Comparison of ENCODE assay signal across 17 cellular contexts in genomic region chr2:179332903-179333302, GRCh38.
DNase-seq lines count a peak whose midpoint lies in the region; FAIRE-seq and TF ChIP-seq lines count a peak whose summit lies in the region.
"Had no signal": no experiment of that assay in that cellular context is flagged by ENCODE, and none has a peak within 500 bp of the region (broad histone marks: within the 10 kb centered on the region; RNA-seq: fewer than 3 reads in every experiment).

No MANE protein-coding gene starts in this region.

- TF ChIP-seq POLR2A in endothelial cell of umbilical vein (IDR thresholded peaks at IDR 0.05; ENCODE audit: low read depth, low read length) (no peak), erythroblast (IDR thresholded peaks at IDR 0.05; ENCODE audit: low read length) (no peak)

- H3K27me3 Mint-ChIP-seq in type B pancreatic cell = no peaks in the 10 kb centered on the region
- H3K27me3 Mint-ChIP-seq: B cell, memory B cell had no signal

- H4K20me1 ChIP-seq in endothelial cell of umbilical vein (replicated peaks; ENCODE audit: control insufficient read depth, extremely low read depth, insufficient read depth, low read length) = no peaks in the 10 kb centered on the region
- H4K20me1 ChIP-seq in MM.1S (ENCODE audit: insufficient read depth, low read length) = no peaks in the 10 kb centered on the region

- intact Hi-C loops in endothelial cell of umbilical vein (cut with micrococcal nuclease) = no loop called here

- TF ChIP-seq CTCF in endothelial cell of umbilical vein (IDR thresholded peaks at IDR 0.05; ENCODE audit: extremely low read depth in 1 of 2, insufficient read depth in 1 of 2, low read depth in 1 of 2, low read length in 2 of 2) (no peak), MM.1S (IDR thresholded peaks at IDR 0.05; ENCODE audit: low read length) (no peak), type B pancreatic cell (conservative IDR thresholded peaks at IDR 0.05) (no peak)

- FAIRE-seq in endothelial cell of umbilical vein (lab: Jason Lieb, UNC) = no peak

- BruUV-seq in endothelial cell of umbilical vein (replicated peaks; lab: Mats Ljungman, UMichigan) = no TSS peak

- H3K27me3 ChIP-seq in endothelial cell of umbilical vein (ENCODE audit: control insufficient read depth in 2 of 2, insufficient read depth in 2 of 2, low read length in 2 of 2) = peaks cover 0 to 15% of the 10 kb centered on the region in 2 experiments
- H3K27me3 ChIP-seq in MM.1S (replicated peaks; ENCODE audit: insufficient read depth, low read length) = no peaks in the 10 kb centered on the region
- H3K27me3 ChIP-seq: thyroid gland had no signal

- H3F3A ChIP-seq in MM.1S (ENCODE audit: insufficient read depth, low read length) = no peaks in the 10 kb centered on the region

- H3K4me3 ChIP-seq in endothelial cell of umbilical vein (replicated peaks in 1 of 3; ENCODE audit: insufficient read depth in 1 of 3, low read depth in 1 of 3, low read length in 3 of 3) (no peak overlapping the region), MM.1S (ENCODE audit: low read length) (no peak overlapping the region)
- H3K4me3 ChIP-seq: thyroid gland had no signal

- peak; percentile 61 for DNase-seq in EH (ENCODE audit: low read depth)
- DNase-seq in RPMI7951 (ENCODE audit: low read depth) = peak; percentile 73
- peak; percentile 50 for DNase-seq in endothelial cell of umbilical vein (ENCODE audit: low read depth, low spot score)
- peak; percentile 68 for DNase-seq in non-pigmented ciliary epithelial cell (ENCODE audit: low read depth)
- no peak for DNase-seq in MM.1S
- no peak for DNase-seq in erythroblast (lab: John Stamatoyannopoulos, UW)
- no peak for DNase-seq in type B pancreatic cell (ENCODE audit: extremely low spot score, unreplicated experiment)
- DNase-seq in NCI-H345 treated with DMSO at 0.1 percent for 48 hours (lab: John Stamatoyannopoulos, UW; ENCODE audit: unreplicated experiment) = no peak
- DNase-seq: activated CD4-positive, alpha-beta memory T cell treated with anti-CD3 and anti-CD28 coated beads, Interleukin-2, amount 10 ng/mL, durations not matched to agents 7 days and 5 days; activated effector memory CD4-positive, alpha-beta T cell treated with Interleukin-2 at 50 U/mL for 16 hours; NCI-H748 treated with DMSO at 0.1 percent for 48 hours; posterior cingulate gyrus; Right ventricle myocardium superior; thyroid gland had no signal

- H2AFZ ChIP-seq in endothelial cell of umbilical vein (ENCODE audit: low read depth, low read length) (no peak overlapping the region), MM.1S (ENCODE audit: low read length) (no peak overlapping the region)

- H3K36me3 Mint-ChIP-seq in type B pancreatic cell = no peaks in the 10 kb centered on the region
- H3K36me3 Mint-ChIP-seq: brain, memory B cell had no signal

- no peak overlapping the region for H3K4me2 ChIP-seq in endothelial cell of umbilical vein (ENCODE audit: insufficient read depth, low read length)
- H3K4me2 ChIP-seq in MM.1S (ENCODE audit: low read depth, low read length) = no peak overlapping the region

- dilution Hi-C loops in endothelial cell of umbilical vein (cut with MboI; ENCODE audit: extremely low pct_ligation_motif_present, low sequenced_read_pairs) = no loop called here

- CTCF ChIA-PET in endothelial cell of umbilical vein (lab: Charles Lee) = interaction anchor here (2.3 kb wide), 1 partner anchor 21 kb away, joined by 6 read pairs; no protein-coding TSS in a partner anchor

- H3K36me3 ChIP-seq in endothelial cell of umbilical vein (ENCODE audit: control insufficient read depth in 2 of 2, extremely low read depth in 1 of 2, insufficient read depth in 2 of 2, low read length in 2 of 2) (no peaks in the 10 kb centered on the region), MM.1S (replicated peaks; ENCODE audit: insufficient read depth, low read length) (no peaks in the 10 kb centered on the region)
- H3K36me3 ChIP-seq: thyroid gland had no signal

- H3K4me1 Mint-ChIP-seq in type B pancreatic cell (ENCODE audit: unreplicated experiment) = peaks cover 5% of the 10 kb centered on the region

- H3K27ac Mint-ChIP-seq in type B pancreatic cell = no peak overlapping the region
- H3K27ac Mint-ChIP-seq: activated CD4-positive, alpha-beta memory T cell treated with anti-CD3 and anti-CD28 coated beads, Interleukin-2, amount 10 ng/mL, durations not matched to agents 7 days and 5 days; B cell; brain; memory B cell had no signal

- H3K4me1 ChIP-seq in endothelial cell of umbilical vein (ENCODE audit: control insufficient read depth, extremely low read depth, insufficient read depth, low read length) (no peaks in the 10 kb centered on the region), MM.1S (ENCODE audit: low read length) (no peaks in the 10 kb centered on the region)
- H3K4me1 ChIP-seq: thyroid gland had no signal

- H3K79me2 ChIP-seq in endothelial cell of umbilical vein (ENCODE audit: control insufficient read depth, insufficient read depth, low read length) (no peaks in the 10 kb centered on the region), MM.1S (ENCODE audit: low read length) (no peaks in the 10 kb centered on the region)

- H3K9me2 ChIP-seq in MM.1S (replicated peaks; ENCODE audit: insufficient read depth, low read length) = no peaks in the 10 kb centered on the region

- H3K4me3 Mint-ChIP-seq in type B pancreatic cell = no peak overlapping the region
- H3K4me3 Mint-ChIP-seq: activated CD4-positive, alpha-beta memory T cell treated with anti-CD3 and anti-CD28 coated beads, Interleukin-2, amount 10 ng/mL, durations not matched to agents 7 days and 5 days; B cell; brain; memory B cell had no signal

- POLR2A ChIA-PET in endothelial cell of umbilical vein (lab: Charles Lee) = no interaction called here

- H3K27ac ChIP-seq in endothelial cell of umbilical vein (ENCODE audit: insufficient read depth, low read depth, low read length) = no peak overlapping the region
- H3K27ac ChIP-seq in MM.1S (ENCODE audit: low read length) = no peak overlapping the region
- H3K27ac ChIP-seq: thyroid gland had no signal

- no peak overlapping the region for H3K9ac ChIP-seq in endothelial cell of umbilical vein (replicated peaks; ENCODE audit: extremely low read depth, insufficient read depth, low read length)
- H3K9ac ChIP-seq in MM.1S (ENCODE audit: low read length) = no peak overlapping the region

- H3K9me3 ChIP-seq in endothelial cell of umbilical vein (replicated peaks; ENCODE audit: control insufficient read depth, insufficient read depth, low read length) (no peaks in the 10 kb centered on the region), MM.1S (replicated peaks; ENCODE audit: insufficient read depth, low read length) (no peaks in the 10 kb centered on the region)
- H3K9me3 ChIP-seq: thyroid gland had no signal

- no peaks in the 10 kb centered on the region for H3K9me1 ChIP-seq in endothelial cell of umbilical vein (replicated peaks; ENCODE audit: control insufficient read depth, extremely low read depth, insufficient read depth, low read length)

- no peaks in the 10 kb centered on the region for H3K9me3 Mint-ChIP-seq in type B pancreatic cell
- H3K9me3 Mint-ChIP-seq: activated CD4-positive, alpha-beta memory T cell treated with anti-CD3 and anti-CD28 coated beads, Interleukin-2, amount 10 ng/mL, durations not matched to agents 7 days and 5 days; memory B cell had no signal

TF ChIP-seq in endothelial cell of umbilical vein, 7 proteins besides CTCF, POLR2A, EP300 and RAD21:
- TF ChIP-seq EZH2 (IDR thresholded peaks at IDR 0.05; ENCODE audit: borderline replicate concordance, low read depth, low read length, severe bottlenecking) = no peak
- no peak for TF ChIP-seq POLR2AphosphoS5 (IDR thresholded peaks at IDR 0.05; ENCODE audit: insufficient read depth, low read depth, low read length)
- TF ChIP-seq MAX (IDR thresholded peaks at IDR 0.05; ENCODE audit: insufficient read depth, insufficient read length) = no peak
- TF ChIP-seq MYC (IDR thresholded peaks at IDR 0.05; ENCODE audit: low read depth, low read length) = no peak
- TF ChIP-seq GATA2 (IDR thresholded peaks at IDR 0.05; ENCODE audit: insufficient read depth, insufficient read length, low read depth, low read length) = no peak
- no peak for TF ChIP-seq FOS (IDR thresholded peaks at IDR 0.05; ENCODE audit: borderline replicate concordance, insufficient read depth, low read length)
- no peak for TF ChIP-seq JUN (IDR thresholded peaks at IDR 0.05; ENCODE audit: borderline replicate concordance, insufficient read depth, insufficient read length, low read depth)

Comparison
In these comparisons a context has a peak if more than half of its experiments do, and no peak if none do; other contexts are left out.
1. DNase-seq: peak in EH (single experiment), RPMI7951 (single experiment), endothelial cell of umbilical vein (single experiment) and non-pigmented ciliary epithelial cell (single experiment); none in MM.1S (single experiment), erythroblast (0 of 2), type B pancreatic cell (single experiment) and NCI-H345 treated with DMSO at 0.1 percent for 48 hours (single experiment).